Comparison of ENCODE assay signal across 17 cellular contexts in the genomic region with DNA sequence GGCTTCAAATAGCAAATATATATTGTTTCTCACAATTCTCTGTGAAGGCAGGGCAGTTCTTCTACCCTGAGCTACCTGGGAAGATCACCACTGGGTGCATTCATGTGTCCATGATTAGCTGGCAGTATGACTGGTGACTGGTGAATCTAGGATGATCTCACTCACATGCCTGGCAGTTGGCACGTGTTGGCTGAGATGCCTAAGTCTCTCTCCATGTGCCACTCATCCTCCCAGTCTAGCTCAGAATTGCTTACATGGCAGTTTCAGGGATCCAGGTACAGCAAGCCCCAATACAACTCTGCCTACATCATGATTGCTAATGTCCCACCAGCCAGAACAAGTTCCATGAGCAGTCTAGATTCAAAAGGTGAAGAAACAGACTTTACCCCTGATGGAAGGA.
DNase-seq lines count a peak whose midpoint lies in the region; ATAC-seq, FAIRE-seq and TF ChIP-seq lines count a peak whose summit lies in the region.
"Had no signal": no experiment of that assay in that cellular context is flagged by ENCODE, and none has a peak within 500 bp of the region (broad histone marks: within the 10 kb centered on the region; RNA-seq: fewer than 3 reads in every experiment).

No MANE protein-coding gene starts in this region.

- no peak overlapping the region for H3K27ac ChIP-seq in A549
- H3K27ac ChIP-seq in IMR-90 (ENCODE audit: insufficient read depth, low read length): no peak overlapping the region
- no peak overlapping the region for H3K27ac ChIP-seq in K562 (ENCODE audit: extremely low read depth, low read depth, low read length)
- H3K27ac ChIP-seq in esophagus muscularis mucosa (replicated peaks in 1 of 4): no peak overlapping the region
- no peak overlapping the region for H3K27ac ChIP-seq in right cardiac atrium (ENCODE audit: low read length)
- H3K27ac ChIP-seq in naive thymus-derived CD4-positive, alpha-beta T cell (ENCODE audit: low read depth, low read length): no peak overlapping the region
- H3K27ac ChIP-seq: C4-2B, SJCRH30 had no signal

- ATAC-seq in A549 (no peak), IMR-90 (ENCODE audit: low read depth) (no peak), K562 (no peak), right cardiac atrium (no peak)
- ATAC-seq in naive thymus-derived CD4-positive, alpha-beta T cell: no peak
- ATAC-seq: GM12878, GM23338 had no signal

- H2BK20ac ChIP-seq in IMR-90 (ENCODE audit: low read depth, low read length): no peak overlapping the region

- H3K23ac ChIP-seq in IMR-90 (ENCODE audit: low read depth, low read length): no peak overlapping the region

- TF ChIP-seq EP300 in A549 (IDR thresholded peaks at IDR 0.05) (no peak), K562 (IDR thresholded peaks at IDR 0.05; ENCODE audit: low read length) (no peak), esophagus muscularis mucosa (IDR thresholded peaks at IDR 0.05) (no peak)

- no peaks in the 10 kb centered on the region for H3K79me1 ChIP-seq in IMR-90 (ENCODE audit: low read depth in 1 of 2, low read length in 2 of 2)

- H3K36me3 ChIP-seq in IMR-90 (ENCODE audit: control insufficient read depth, insufficient read depth, low read length): no peaks in the 10 kb centered on the region
- H3K36me3 ChIP-seq in K562 (ENCODE audit: control insufficient read depth, insufficient read depth, low read length): no peaks in the 10 kb centered on the region
- no peaks in the 10 kb centered on the region for H3K36me3 ChIP-seq in esophagus muscularis mucosa
- H3K36me3 ChIP-seq in naive thymus-derived CD4-positive, alpha-beta T cell (ENCODE audit: control insufficient read depth in 2 of 3, insufficient read depth in 3 of 3, low read length in 3 of 3): no peaks in the 10 kb centered on the region
- H3K36me3 ChIP-seq: SJCRH30 had no signal

- H4K8ac ChIP-seq in IMR-90 (ENCODE audit: low read depth in 2 of 2, low read length in 2 of 2): no peak overlapping the region

- CTCF ChIA-PET in A549 (lab: Yijun Ruan, JAX) (interaction anchor here (1.2 kb wide), 1 partner anchor 20 kb away, joined by 3 read pairs; no protein-coding TSS in a partner anchor), IMR-90 (lab: Yijun Ruan, JAX) (no interaction called here), K562 (lab: Yijun Ruan, JAX; ENCODE audit: low intra/inter-chr PET ratio) (no interaction called here)
- CTCF ChIA-PET in naive thymus-derived CD4-positive, alpha-beta T cell (lab: Charles Lee): no interaction called here
- CTCF ChIA-PET in activated CD4-positive, alpha-beta memory T cell treated with anti-CD3 and anti-CD28 coated beads, Interleukin-2, amount 10 ng/mL, durations not matched to agents 7 days and 5 days (lab: Charles Lee): no interaction called here

- no peak overlapping the region for H3K14ac ChIP-seq in IMR-90 (replicated peaks; ENCODE audit: low read depth, low read length)

- dilution Hi-C loops in IMR-90 (cut with HindIII; ENCODE audit: low sequenced_read_pairs, unreplicated experiment): no loop called here

- FAIRE-seq in A549 (lab: Jason Lieb, UNC): no peak
- FAIRE-seq in K562 (lab: Jason Lieb, UNC): no peak
- FAIRE-seq: GM12878 had no signal

- no peaks in the 10 kb centered on the region for H3K4me1 Mint-ChIP-seq in naive thymus-derived CD4-positive, alpha-beta T cell
- no peaks in the 10 kb centered on the region for H3K4me1 Mint-ChIP-seq in activated CD4-positive, alpha-beta memory T cell treated with anti-CD3 and anti-CD28 coated beads, Interleukin-2, amount 10 ng/mL, durations not matched to agents 7 days and 5 days
- H3K4me1 Mint-ChIP-seq: GM23338 had no signal

- no TSS peak for BruUV-seq in IMR-90 (replicated peaks; lab: Mats Ljungman, UMichigan)
- BruUV-seq in K562 (replicated peaks; lab: Mats Ljungman, UMichigan): no TSS peak

- no peaks in the 10 kb centered on the region for H3K9me3 ChIP-seq in A549
- no peaks in the 10 kb centered on the region for H3K9me3 ChIP-seq in IMR-90 (ENCODE audit: control insufficient read depth, insufficient read depth, low read length)
- H3K9me3 ChIP-seq in K562 (replicated peaks; ENCODE audit: control insufficient read depth, insufficient read depth, low read depth, low read length): no peaks in the 10 kb centered on the region
- H3K9me3 ChIP-seq in esophagus muscularis mucosa: peaks cover 0 to 2% (median under 1%) of the 10 kb centered on the region in 4 donors
- H3K9me3 ChIP-seq in right cardiac atrium (ENCODE audit: control insufficient read depth, low read length): no peaks in the 10 kb centered on the region
- no peaks in the 10 kb centered on the region for H3K9me3 ChIP-seq in naive thymus-derived CD4-positive, alpha-beta T cell (ENCODE audit: control insufficient read depth in 2 of 3, low read length in 3 of 3)

- H3K9ac ChIP-seq in IMR-90 (ENCODE audit: low read depth, low read length) (no peak overlapping the region), K562 (ENCODE audit: insufficient read depth in 1 of 2, low read depth in 2 of 2, low read length in 2 of 2) (no peak overlapping the region)

- TF ChIP-seq POLR2A in A549 (IDR thresholded peaks at IDR 0.05; ENCODE audit: low read length) (no peak), IMR-90 (IDR thresholded peaks at IDR 0.05; ENCODE audit: low read depth, low read length) (no peak), K562 (conservative IDR thresholded peaks at IDR 0.05) (no peak), esophagus muscularis mucosa (IDR thresholded peaks at IDR 0.05; ENCODE audit: low read depth) (no peak)

- no peak overlapping the region for H3K4ac ChIP-seq in IMR-90 (ENCODE audit: low read depth, low read length)

- no peak overlapping the region for H2AK5ac ChIP-seq in IMR-90 (ENCODE audit: low read depth, low read length)

- in situ Hi-C loops in IMR-90 (cut with MboI; ENCODE audit: low sequenced_read_pairs) (no loop called here), K562 (cut with MboI) (no loop called here)

- no peaks in the 10 kb centered on the region for H3K4me1 ChIP-seq in A549
- no peaks in the 10 kb centered on the region for H3K4me1 ChIP-seq in IMR-90 (ENCODE audit: control insufficient read depth, insufficient read depth, low read length)
- no peaks in the 10 kb centered on the region for H3K4me1 ChIP-seq in K562 (replicated peaks in 1 of 2; ENCODE audit: control insufficient read depth in 2 of 2, insufficient read depth in 2 of 2, low read length in 2 of 2)
- no peaks in the 10 kb centered on the region for H3K4me1 ChIP-seq in esophagus muscularis mucosa
- H3K4me1 ChIP-seq in right cardiac atrium (ENCODE audit: control insufficient read depth, insufficient read depth, low read length): no peaks in the 10 kb centered on the region
- no peaks in the 10 kb centered on the region for H3K4me1 ChIP-seq in naive thymus-derived CD4-positive, alpha-beta T cell (ENCODE audit: control insufficient read depth in 2 of 2, insufficient read depth in 2 of 2, low read length in 2 of 2)

- no peak overlapping the region for H2BK5ac ChIP-seq in IMR-90 (ENCODE audit: low read depth, low read length, poor library complexity, severe bottlenecking)

- no peak for DNase-seq in A549 (ENCODE audit: low read depth in 1 of 2, low spot score in 1 of 2)
- no peak for DNase-seq in IMR-90
- no peak for DNase-seq in K562 (ENCODE audit: extremely low read depth in 1 of 4, low spot score in 3 of 4)
- peak; percentile 89 for DNase-seq in esophagus muscularis mucosa (ENCODE audit: extremely low spot score)
- no peak for DNase-seq in right cardiac atrium
- DNase-seq in NCI-H1105 treated with DMSO at 0.1 percent for 48 hours (lab: John Stamatoyannopoulos, UW): no peak
- no peak for DNase-seq in naive thymus-derived CD4-positive, alpha-beta T cell
- DNase-seq in activated CD4-positive, alpha-beta memory T cell treated with anti-CD3 and anti-CD28 coated beads, Interleukin-2, amount 10 ng/mL, durations not matched to agents 7 days and 5 days: no peak
- DNase-seq: DND-41, GDM1, NCI-H2081 treated with DMSO at 0.1 percent for 48 hours, NCI-H510A treated with DMSO at 0.1 percent for 48 hours, RPMI8226, SJCRH30 had no signal

- H4K5ac ChIP-seq in IMR-90 (ENCODE audit: low read depth, low read length): no peak overlapping the region

- H3K27ac Mint-ChIP-seq in naive thymus-derived CD4-positive, alpha-beta T cell: no peak overlapping the region
- H3K27ac Mint-ChIP-seq in activated CD4-positive, alpha-beta memory T cell treated with anti-CD3 and anti-CD28 coated beads, Interleukin-2, amount 10 ng/mL, durations not matched to agents 7 days and 5 days: no peak overlapping the region
- H3K27ac Mint-ChIP-seq: GM23338 had no signal

- peaks cover 0 to 13% (median 8%) of the 10 kb centered on the region in 5 donors for H3K27me3 Mint-ChIP-seq in naive thymus-derived CD4-positive, alpha-beta T cell
- H3K27me3 Mint-ChIP-seq in activated CD4-positive, alpha-beta memory T cell treated with anti-CD3 and anti-CD28 coated beads, Interleukin-2, amount 10 ng/mL, durations not matched to agents 7 days and 5 days: peaks cover 1% of the 10 kb centered on the region

- H4K91ac ChIP-seq in IMR-90 (ENCODE audit: insufficient read depth, low read depth, low read length): no peak overlapping the region

- TF ChIP-seq RAD21 in A549 (conservative IDR thresholded peaks at IDR 0.05 in 1 of 2, IDR thresholded peaks at IDR 0.05 in 1 of 2) (no peak), IMR-90 (IDR thresholded peaks at IDR 0.05; ENCODE audit: low read length) (no peak), K562 (CRISPR knock-in tag; conservative IDR thresholded peaks at IDR 0.05 in 1 of 2, IDR thresholded peaks at IDR 0.05 in 1 of 2) (no peak)

- POLR2A ChIA-PET in A549 (lab: Yijun Ruan, JAX): no interaction called here
- POLR2A ChIA-PET in IMR-90 (lab: Charles Lee; ENCODE audit: unreplicated experiment): no interaction called here
- POLR2A ChIA-PET in K562 (lab: Yijun Ruan, JAX): interaction anchor here (0.8 kb wide), 1 partner anchor 22 kb away, joined by 3 read pairs; no protein-coding TSS in a partner anchor
- POLR2A ChIA-PET in naive thymus-derived CD4-positive, alpha-beta T cell (lab: Charles Lee): no interaction called here
- POLR2A ChIA-PET in activated CD4-positive, alpha-beta memory T cell treated with anti-CD3 and anti-CD28 coated beads, Interleukin-2, amount 10 ng/mL, durations not matched to agents 7 days and 5 days (lab: Charles Lee): no interaction called here

- H3K4me3 ChIP-seq in A549 (no peak overlapping the region), IMR-90 (ENCODE audit: insufficient read depth, low read depth, low read length) (no peak overlapping the region), K562 (no peak overlapping the region), esophagus muscularis mucosa (no peak overlapping the region), right cardiac atrium (ENCODE audit: low read length) (no peak overlapping the region)
- no peak overlapping the region for H3K4me3 ChIP-seq in naive thymus-derived CD4-positive, alpha-beta T cell (ENCODE audit: low read length)
- H3K4me3 ChIP-seq: GM12878, GM23338, SJCRH30 had no signal

- H3K9me1 ChIP-seq in IMR-90 (ENCODE audit: insufficient read depth, low read length) (no peaks in the 10 kb centered on the region), K562 (ENCODE audit: control insufficient read depth, insufficient read depth, low read length) (no peaks in the 10 kb centered on the region)

- intact Hi-C loops in IMR-90 (cut with micrococcal nuclease): no loop called here
- intact Hi-C loops in K562 (cut with micrococcal nuclease): no loop called here
- intact Hi-C loops in esophagus muscularis mucosa (cut with DNase I): no loop called here
- intact Hi-C loops in right cardiac atrium (cut with DNase I): no loop called here
- intact Hi-C loops in naive thymus-derived CD4-positive, alpha-beta T cell (cut with micrococcal nuclease): no loop called here

- H3K18ac ChIP-seq in IMR-90 (ENCODE audit: low read depth, low read length): no peak overlapping the region

- TF ChIP-seq CTCF in A549 (IDR thresholded peaks at IDR 0.05): no peak
- TF ChIP-seq CTCF in IMR-90 (conservative IDR thresholded peaks at IDR 0.05; ENCODE audit: low read depth, low read length): no peak
- TF ChIP-seq CTCF in K562 (IDR thresholded peaks at IDR 0.05 in 2 of 3, conservative IDR thresholded peaks at IDR 0.05 in 1 of 3; ENCODE audit: insufficient read depth in 2 of 3, low read depth in 1 of 3, low read length in 3 of 3): no peak
- TF ChIP-seq CTCF in esophagus muscularis mucosa (IDR thresholded peaks at IDR 0.05): no peak

- no peaks in the 10 kb centered on the region for H4K20me1 ChIP-seq in IMR-90 (ENCODE audit: insufficient read depth, low read length)
- no peaks in the 10 kb centered on the region for H4K20me1 ChIP-seq in K562 (replicated peaks; ENCODE audit: control insufficient read depth, insufficient read depth, low read length)

- H2BK15ac ChIP-seq in IMR-90 (ENCODE audit: low read depth, low read length): no peak overlapping the region

- H2AK9ac ChIP-seq in IMR-90 (replicated peaks; ENCODE audit: low read depth, low read length, poor library complexity): no peak overlapping the region

- H3K56ac ChIP-seq in IMR-90 (ENCODE audit: extremely low read depth, insufficient read depth, low read length): no peak overlapping the region

- no peaks in the 10 kb centered on the region for H3K9me3 Mint-ChIP-seq in naive thymus-derived CD4-positive, alpha-beta T cell
- no peaks in the 10 kb centered on the region for H3K9me3 Mint-ChIP-seq in activated CD4-positive, alpha-beta memory T cell treated with anti-CD3 and anti-CD28 coated beads, Interleukin-2, amount 10 ng/mL, durations not matched to agents 7 days and 5 days

- H3K36me3 Mint-ChIP-seq in naive thymus-derived CD4-positive, alpha-beta T cell: no peaks in the 10 kb centered on the region
- no peaks in the 10 kb centered on the region for H3K36me3 Mint-ChIP-seq in activated CD4-positive, alpha-beta memory T cell treated with anti-CD3 and anti-CD28 coated beads, Interleukin-2, amount 10 ng/mL, durations not matched to agents 7 days and 5 days (ENCODE audit: low read depth)

- no peak overlapping the region for H3K4me3 Mint-ChIP-seq in naive thymus-derived CD4-positive, alpha-beta T cell
- H3K4me3 Mint-ChIP-seq in activated CD4-positive, alpha-beta memory T cell treated with anti-CD3 and anti-CD28 coated beads, Interleukin-2, amount 10 ng/mL, durations not matched to agents 7 days and 5 days: no peak overlapping the region
- H3K4me3 Mint-ChIP-seq: GM23338 had no signal

- 0% methylated on average over 1 of the region's 1 CpG for WGBS in A549 (ENCODE audit: missing lambda C conversion rate)
- 0% methylated on average over 1 of the region's 1 CpG; no CpG with 5 or more reads in 1 of the 2 experiments for WGBS in IMR-90 (ENCODE audit: extremely low coverage in 2 of 2, insufficient read length in 1 of 2), 2 experiments
- 0% methylated on average over 1 of the region's 1 CpG for WGBS in K562 (ENCODE audit: insufficient coverage, low coverage, missing lambda C conversion rate)
- 71% methylated on average over 1 of the region's 1 CpG for WGBS in esophagus muscularis mucosa
- 56% methylated on average over 1 of the region's 1 CpG for WGBS in right cardiac atrium

- H2AFZ ChIP-seq in IMR-90 (replicated peaks; ENCODE audit: low read length, poor library complexity): no peak overlapping the region
- no peak overlapping the region for H2AFZ ChIP-seq in K562 (ENCODE audit: low read depth, low read length)
- H2AFZ ChIP-seq: GM23338 had no signal

- H3K27me3 ChIP-seq in IMR-90 (ENCODE audit: control insufficient read depth, insufficient read depth, low read length) (no peaks in the 10 kb centered on the region), K562 (ENCODE audit: control insufficient read depth in 2 of 2, insufficient read depth in 2 of 2, low read length in 2 of 2) (no peaks in the 10 kb centered on the region), esophagus muscularis mucosa (no peaks in the 10 kb centered on the region), right cardiac atrium (ENCODE audit: control insufficient read depth, insufficient read depth) (no peaks in the 10 kb centered on the region)
- no peaks in the 10 kb centered on the region for H3K27me3 ChIP-seq in naive thymus-derived CD4-positive, alpha-beta T cell (ENCODE audit: control insufficient read depth in 2 of 2, insufficient read depth in 2 of 2, low read length in 2 of 2)
- H3K27me3 ChIP-seq: SJCRH30 had no signal

- H2BK120ac ChIP-seq in IMR-90 (ENCODE audit: low read depth, low read length): no peak overlapping the region

- H3K4me2 ChIP-seq in A549 (no peak overlapping the region), IMR-90 (ENCODE audit: low read depth, low read length) (no peak overlapping the region), K562 (ENCODE audit: insufficient read depth, low read length) (no peak overlapping the region)
- H3K4me2 ChIP-seq: GM23338 had no signal

- no peaks in the 10 kb centered on the region for H3K79me2 ChIP-seq in K562 (ENCODE audit: control insufficient read depth, insufficient read depth, low read length)
